16 cellular contexts compared by ENCODE assay signal in the genomic region with DNA sequence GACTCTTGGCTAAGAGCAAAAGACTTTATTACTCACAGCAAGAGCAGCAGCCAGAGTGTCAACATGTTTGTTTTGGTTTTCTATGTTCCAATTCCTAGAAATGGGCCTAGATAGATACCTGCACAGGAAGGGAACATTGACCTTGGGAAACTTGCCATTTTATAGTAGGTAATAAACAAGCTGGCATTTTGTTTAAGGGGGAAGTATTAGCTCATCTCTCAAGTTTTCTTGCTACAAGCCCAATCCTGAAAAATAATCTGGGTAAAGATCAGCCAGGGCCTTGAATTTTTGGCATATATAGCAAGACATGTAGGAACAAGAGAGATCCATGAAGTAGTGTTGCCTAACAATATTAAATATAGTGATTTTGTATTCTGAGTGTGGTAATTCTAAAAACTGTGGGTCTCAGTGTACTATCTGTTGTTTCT.
"Had no signal": no experiment of that assay in that cellular context is flagged by ENCODE, and none has a peak within 500 bp of the region (broad histone marks: within the 10 kb centered on the region; RNA-seq: fewer than 3 reads in every experiment).

No MANE protein-coding gene starts in this region.

- H2AFZ ChIP-seq: neural progenitor cell had no signal

- H3K36me3 ChIP-seq: left ventricle myocardium inferior, neural progenitor cell, tibial artery had no signal

- H3K9ac ChIP-seq: neural progenitor cell had no signal

- H3K4me2 ChIP-seq: neural progenitor cell had no signal

- H3K4me1 ChIP-seq: neural progenitor cell, tibial artery had no signal

- H3K27ac ChIP-seq: left ventricle myocardium inferior, neural progenitor cell had no signal

- H3K27me3 ChIP-seq: neural progenitor cell, tibial artery had no signal

- DNase-seq: activated CD4-positive, alpha-beta T cell treated with anti-CD3 and anti-CD28 coated beads, Interleukin-2, amount 10 ng/mL, durations not matched to agents 24 days and 14 days; activated CD8-positive, alpha-beta T cell treated with anti-CD3 and anti-CD28 coated beads for 36 hours; activated naive CD4-positive, alpha-beta T cell treated with anti-CD3 and anti-CD28 coated beads, Interleukin-2, amount 10 ng/mL, durations not matched to agents 7 days and 5 days; activated naive CD8-positive, alpha-beta T cell treated with anti-CD3 and anti-CD28 coated beads, Interleukin-2, amount 50 U/mL, for 24 hours; activated T-cell treated with anti-CD3 and anti-CD28 coated beads, Interleukin-2, amount 50 U/mL, for 4 hours; effector memory CD4-positive, alpha-beta T cell; hypothalamus; kidney; left ventricle myocardium inferior; mesendoderm; naive thymus-derived CD4-positive, alpha-beta T cell; stimulated activated CD4-positive, alpha-beta T cell treated with anti-CD3 and anti-CD28 coated beads, Interleukin-2, amount 100 ng/mL, for 24 hours; stimulated activated naive CD8-positive, alpha-beta T cell treated with anti-CD3 and anti-CD28 coated beads, Interleukin-15, Interleukin-2, amounts not matched to agents 100 U/mL and 50 U/mL, for 24 hours; substantia nigra; tibial artery had no signal

- H3K4me3 ChIP-seq: left ventricle myocardium inferior, neural progenitor cell, tibial artery had no signal
